Comparison of ENCODE assay signal across 8 cellular contexts in the genomic region with DNA sequence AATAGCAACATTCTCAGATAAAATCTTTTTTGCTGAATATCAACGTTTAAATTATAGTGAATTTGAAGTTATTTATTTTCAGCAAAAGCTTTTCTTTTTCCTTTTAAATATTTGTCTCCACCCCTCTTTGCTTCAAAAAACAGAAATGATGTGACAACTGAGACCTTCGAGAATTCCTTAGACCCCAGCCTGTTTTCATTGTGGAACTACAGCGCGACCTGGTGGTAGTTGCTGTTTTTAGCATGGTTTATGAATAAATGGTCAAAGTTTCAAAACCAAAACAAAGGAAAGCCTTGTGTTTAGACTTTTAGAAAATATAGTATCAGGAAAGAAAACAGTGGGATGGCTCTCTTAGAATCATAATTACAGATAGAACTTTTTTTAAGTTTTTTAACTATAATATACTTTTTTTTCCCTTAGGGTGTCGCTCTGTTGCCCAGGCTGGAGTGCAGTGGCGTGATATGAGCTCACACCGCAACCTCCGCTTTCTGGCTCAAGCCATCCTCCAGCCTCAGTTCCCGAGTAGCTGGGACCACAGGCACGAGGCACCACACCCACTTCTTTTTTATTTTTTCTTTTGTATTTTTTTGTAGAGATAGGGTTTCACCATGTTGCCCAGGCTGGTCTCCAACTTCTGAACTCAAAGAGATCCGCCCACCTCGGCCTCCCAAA. TPM values are rescaled to one million over a fixed set of nuclear protein-coding genes. Genes with fewer than 3 reads are reported as not detected.
A peak's percentile ranks its signal among the peaks of the same experiment; 100 is the strongest.
DNase-seq lines count a peak whose midpoint lies in the region; ATAC-seq and TF ChIP-seq lines count a peak whose summit lies in the region.

No MANE protein-coding gene starts in this region.

- intact Hi-C loops in body of pancreas (cut with DNase I): no loop called here

- H3K27ac Mint-ChIP-seq in immature natural killer cell: no peak overlapping the region

- peak; percentile 54 for DNase-seq in AG10803 (ENCODE audit: low read depth)
- DNase-seq in KBM-7: peak; percentile 75
- peak; percentile 86 for DNase-seq in SK-N-MC (ENCODE audit: low read depth, low spot score)
- DNase-seq in body of pancreas: peak; percentile 29 to 57 (median 42)
- DNase-seq in immature natural killer cell: peak; percentile 8 to 15 (median 9)
- peak; percentile 2 to 22 (median 14) for DNase-seq in stimulated activated CD4-positive, alpha-beta T cell treated with anti-CD3 and anti-CD28 coated beads, Interleukin-1b, Interleukin-23, amount 100 ng/mL, for 24 hours (ENCODE audit: low read depth in 4 of 4, low spot score in 1 of 4)

- H3K9me3 ChIP-seq in SK-N-MC (ENCODE audit: low read depth, low read length) (no peaks in the 10 kb centered on the region), body of pancreas (no peaks in the 10 kb centered on the region)

- TF ChIP-seq POLR2A in body of pancreas (IDR thresholded peaks at IDR 0.05): no peak

- peak overlapping the region; percentile 78 for H3K9ac ChIP-seq in SK-N-MC (ENCODE audit: insufficient read length)

- H3K27ac ChIP-seq in SK-N-MC (peak overlapping the region; percentile 90), body of pancreas (no peak overlapping the region)

- H3K27me3 ChIP-seq in body of pancreas: no peaks in the 10 kb centered on the region

- no peaks in the 10 kb centered on the region for H3K4me1 Mint-ChIP-seq in immature natural killer cell

- H3K4me3 Mint-ChIP-seq in immature natural killer cell: no peak overlapping the region

- TF ChIP-seq CTCF in AG10803 (conservative IDR thresholded peaks at IDR 0.05; ENCODE audit: low read length) (peak; percentile 90), body of pancreas (IDR thresholded peaks at IDR 0.05) (peak; percentile 48 to 71 (median 65))

- no peaks in the 10 kb centered on the region for H3K36me3 ChIP-seq in SK-N-MC (ENCODE audit: insufficient read depth, low read length)
- H3K36me3 ChIP-seq in body of pancreas (replicated peaks in 1 of 2; ENCODE audit: insufficient read depth in 1 of 2, low read depth in 2 of 2): no peaks in the 10 kb centered on the region

- no peaks in the 10 kb centered on the region for H3K36me3 Mint-ChIP-seq in immature natural killer cell

- H3K27me3 Mint-ChIP-seq in immature natural killer cell (ENCODE audit: low read depth in 3 of 3): peaks cover 3 to 9% (median 4%) of the 10 kb centered on the region in 3 donors

- ATAC-seq in GM18517 (IDR thresholded peaks at IDR 0.05; ENCODE audit: unreplicated experiment): peak; percentile 52
- ATAC-seq in body of pancreas: no peak
- no peak for ATAC-seq in HG03175 (IDR thresholded peaks at IDR 0.05; ENCODE audit: unreplicated experiment)

- WGBS in body of pancreas, 2 donors: 34 to 38% methylated on average over 12 of the region's 12 CpGs

- in situ Hi-C loops in KBM-7 (cut with MboI; ENCODE audit: low pct_unique_long_range_greater_than_20kb, low sequenced_read_pairs): loop anchor here (25.0 kb wide), 1 partner anchor 428 kb away; no protein-coding TSS in a partner anchor

- peaks cover 0 to 1% (median 0%) of the 10 kb centered on the region in 6 donors for H3K9me3 Mint-ChIP-seq in immature natural killer cell

- H3K4me3 ChIP-seq in AG10803 (ENCODE audit: low read length) (no peak overlapping the region), SK-N-MC (peak overlapping the region; percentile 37), body of pancreas (no peak overlapping the region)

- H3K4me1 ChIP-seq in body of pancreas: peaks cover 3% of the 10 kb centered on the region

RNA-seq across cellular contexts. Expression of a gene that starts 26.8 kb away (rescaled TPM):
- 10 to 100 TPM; 15.8 to 20.8 TPM for total RNA-seq in body of pancreas
- 10 to 100 TPM; 12.8 to 31.5 (median 21.6) TPM for polyA plus RNA-seq in immature natural killer cell

Comparison
In these comparisons a context has a peak if more than half of its experiments do, and no peak if none do; other contexts are left out.
1. DNase-seq: peak in every context shown above with its lines; median percentile 86 in SK-N-MC; 75 in KBM-7; 54 in AG10803; 42 in body of pancreas; 14 in stimulated activated CD4-positive, alpha-beta T cell treated with anti-CD3 and anti-CD28 coated beads, Interleukin-1b, Interleukin-23, amount 100 ng/mL, for 24 hours; 9 in immature natural killer cell.